In the genomic region with DNA sequence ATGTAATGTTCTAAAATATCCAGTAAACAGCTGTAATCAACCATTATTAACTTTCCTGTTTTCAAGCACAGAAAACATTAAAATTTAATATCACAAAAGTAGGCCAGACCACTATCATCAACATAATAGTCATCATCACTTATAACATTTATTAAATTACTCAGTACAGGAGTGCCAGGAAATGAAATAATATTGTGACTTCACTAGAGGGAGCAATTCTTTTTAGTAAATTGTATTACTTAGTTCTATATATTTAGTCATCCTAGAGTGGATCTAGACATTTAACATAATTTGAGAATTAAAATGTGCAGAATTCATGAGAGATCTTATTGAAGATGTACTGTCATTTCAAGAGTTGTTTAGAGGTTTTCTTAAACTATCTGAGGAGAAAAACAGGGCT, we compare ENCODE assay signal across 1 cellular context.
TF ChIP-seq lines count a peak whose summit lies in the region.

No MANE protein-coding gene starts in this region.

TF ChIP-seq in endothelial cell of umbilical vein, 7 proteins besides CTCF, POLR2A, EP300 and RAD21:
- TF ChIP-seq POLR2AphosphoS5 (IDR thresholded peaks at IDR 0.05; ENCODE audit: insufficient read depth, low read depth, low read length) = no peak
- no peak for TF ChIP-seq EZH2 (IDR thresholded peaks at IDR 0.05; ENCODE audit: borderline replicate concordance, low read depth, low read length, severe bottlenecking)
- TF ChIP-seq JUN (IDR thresholded peaks at IDR 0.05; ENCODE audit: borderline replicate concordance, insufficient read depth, insufficient read length, low read depth) = no peak
- TF ChIP-seq MAX (IDR thresholded peaks at IDR 0.05; ENCODE audit: insufficient read depth, insufficient read length) = no peak
- TF ChIP-seq MYC (IDR thresholded peaks at IDR 0.05; ENCODE audit: low read depth, low read length) = no peak
- no peak for TF ChIP-seq GATA2 (IDR thresholded peaks at IDR 0.05; ENCODE audit: insufficient read depth, insufficient read length, low read depth, low read length)
- TF ChIP-seq FOS (IDR thresholded peaks at IDR 0.05; ENCODE audit: borderline replicate concordance, insufficient read depth, low read length) = no peak
